ENCODE assay signal across 8 cellular contexts in the genomic region with DNA sequence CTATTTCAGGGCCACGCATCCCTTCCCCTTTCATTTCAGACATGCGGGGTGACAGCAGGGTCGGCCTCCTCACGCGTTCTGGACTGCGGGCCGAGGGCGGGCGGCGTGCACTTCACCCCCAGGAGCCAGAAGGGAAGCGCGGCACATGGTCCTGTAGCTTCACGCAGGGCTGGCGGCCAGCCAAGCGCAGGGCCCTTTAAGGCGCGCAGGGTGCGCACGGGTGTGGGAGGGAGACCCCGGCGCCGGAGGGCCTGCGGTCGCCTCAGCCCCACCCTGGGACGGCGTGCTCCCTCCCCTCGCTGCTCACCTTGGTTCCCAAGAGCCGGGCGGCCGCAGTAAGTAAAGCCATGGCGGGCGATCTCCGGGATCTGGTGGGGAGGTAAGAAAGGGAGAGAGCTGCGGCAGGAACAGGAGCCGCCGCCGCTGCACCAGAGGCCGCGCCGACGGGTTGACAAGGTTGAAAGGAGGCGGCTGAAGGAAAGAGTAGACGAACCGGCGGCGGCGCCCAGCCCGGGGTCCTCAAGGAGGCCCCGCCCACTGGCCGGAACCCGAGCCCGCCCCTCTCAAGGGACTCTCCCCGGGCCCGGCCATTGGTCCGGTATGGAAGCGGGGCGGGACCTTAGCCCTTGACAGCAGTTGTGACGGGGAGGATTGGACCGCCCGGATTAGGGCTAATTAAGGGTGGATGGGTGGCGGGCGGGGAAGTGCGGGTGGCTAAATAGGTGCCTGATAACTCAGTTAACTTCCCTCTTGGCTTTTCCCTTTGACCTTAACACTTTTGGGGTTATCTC. TPM values are rescaled to one million over a fixed set of nuclear protein-coding genes. Genes with fewer than 3 reads are reported as not detected.
DNase-seq lines count a peak whose midpoint lies in the region; ATAC-seq, FAIRE-seq and TF ChIP-seq lines count a peak whose summit lies in the region.

CS (minus strand) TSS at position 478 of the 791 bp plus-strand sequence; CDS start at position 349, 129 bp downstream.

- H3K4me3 ChIP-seq in WERI-Rb-1 (ENCODE audit: low read depth, low read length) (peak within 1 kb of the TSS; percentile 71), mammary epithelial cell (replicated peaks in 1 of 3; ENCODE audit: insufficient read depth in 1 of 3, low read depth in 2 of 3, low read length in 3 of 3) (peak within 1 kb of the TSS; percentile 82 to 99 (median 93)), iPS-20b (ENCODE audit: low read length) (peak within 1 kb of the TSS; percentile 94), small intestine (ENCODE audit: low read depth in 1 of 2, low read length in 2 of 2) (peak within 1 kb of the TSS; percentile 80 to 97)

- WGBS in mammary epithelial cell (ENCODE audit: low coverage, missing lambda C conversion rate) = 4% methylated on average over 31 of the region's 63 CpGs
- WGBS in small intestine, 3 donors = 0% methylated on average over 59 to 63 of the region's 63 CpGs

- H3K27ac ChIP-seq in WERI-Rb-1 (peak within 1 kb of the TSS; percentile 86), mammary epithelial cell (ENCODE audit: insufficient read depth, low read depth, low read length) (peak within 1 kb of the TSS; percentile 88), iPS-20b (ENCODE audit: low read length) (peak within 1 kb of the TSS; percentile 79), small intestine (ENCODE audit: low read depth in 1 of 2, low read length in 1 of 2) (peak within 1 kb of the TSS; percentile 95 to 98)

- TF ChIP-seq CTCF in WERI-Rb-1 (IDR thresholded peaks at IDR 0.05; ENCODE audit: low read depth, low read length) = no peak
- no peak for TF ChIP-seq CTCF in mammary epithelial cell (conservative IDR thresholded peaks at IDR 0.05 in 1 of 2, IDR thresholded peaks at IDR 0.05 in 1 of 2; ENCODE audit: extremely low read depth in 1 of 2, insufficient read depth in 1 of 2, low read depth in 1 of 2, low read length in 2 of 2)

- DNase-seq in ACHN (peak; percentile 100), NCI-H2227 (lab: John Stamatoyannopoulos, UW; ENCODE audit: unreplicated experiment) (peak; percentile 97), WERI-Rb-1 (peak; percentile 99), mammary epithelial cell (peak; percentile 98), small intestine (peak; percentile 100)

- CTCF ChIA-PET in mammary epithelial cell (lab: Charles Lee; ENCODE audit: low non-redundant PET) = interaction anchor here (0.7 to 0.8 kb wide), 2 partner anchors 9 to 108 kb away, joined by 4 read pairs; no protein-coding TSS in a partner anchor

- peak; percentile 82 for ATAC-seq in GM18873 (IDR thresholded peaks at IDR 0.05; ENCODE audit: low FRiP score, unreplicated experiment)
- peak; percentile 92 for ATAC-seq in HG03139 (IDR thresholded peaks at IDR 0.05; ENCODE audit: unreplicated experiment)

- FAIRE-seq in small intestine (lab: Jason Lieb, UNC) = no peak

- H3K27me3 ChIP-seq in WERI-Rb-1 (ENCODE audit: insufficient read depth, low read depth, severe bottlenecking) = no peaks in the 10 kb centered on the region
- no peaks in the 10 kb centered on the region for H3K27me3 ChIP-seq in mammary epithelial cell (ENCODE audit: insufficient read depth, low read length)
- H3K27me3 ChIP-seq in iPS-20b (ENCODE audit: insufficient read depth, low read length) = no peaks in the 10 kb centered on the region
- H3K27me3 ChIP-seq in small intestine (ENCODE audit: control insufficient read depth in 2 of 2, insufficient read depth in 2 of 2, low read length in 2 of 2) = no peaks in the 10 kb centered on the region

- in situ Hi-C loops in ACHN (cut with HindIII; ENCODE audit: low pct_ligation_motif_present, low pct_unique_long_range_greater_than_20kb, low sequenced_read_pairs) = no loop called here
- in situ Hi-C loops in mammary epithelial cell (cut with MboI; ENCODE audit: low sequenced_read_pairs in 2 of 2) = no loop called here

- H3K9ac ChIP-seq in mammary epithelial cell (ENCODE audit: insufficient read depth, low read length) (peak within 1 kb of the TSS; percentile 91), iPS-20b (ENCODE audit: low read depth, low read length) (peak within 1 kb of the TSS; percentile 89)

- intact Hi-C loops in mammary epithelial cell (cut with micrococcal nuclease) = loop anchor here (1.0 kb wide), 3 partner anchors 9 to 34 kb away; partner anchors contain the start of genes CNPY2 and COQ10A

- peak within 1 kb of the TSS; percentile 83 for H3K4me2 ChIP-seq in mammary epithelial cell (ENCODE audit: insufficient read depth, low read depth, low read length)

- peaks cover 63% of the 10 kb centered on the region for H3K79me2 ChIP-seq in mammary epithelial cell (ENCODE audit: insufficient read depth, low read length)

- peaks cover 47% of the 10 kb centered on the region for H3K36me3 ChIP-seq in WERI-Rb-1
- peaks cover 6% of the 10 kb centered on the region for H3K36me3 ChIP-seq in mammary epithelial cell (ENCODE audit: insufficient read depth, low read length)
- H3K36me3 ChIP-seq in iPS-20b (ENCODE audit: insufficient read depth, low read depth, low read length) = peaks cover 35% of the 10 kb centered on the region
- peaks cover 0 to 6% of the 10 kb centered on the region in 2 donors for H3K36me3 ChIP-seq in small intestine (ENCODE audit: control insufficient read depth in 2 of 2, insufficient read depth in 2 of 2, low read length in 2 of 2)

- BruUV-seq in mammary epithelial cell (replicated peaks; lab: Mats Ljungman, UMichigan) = no TSS peak

- no peaks in the 10 kb centered on the region for H4K20me1 ChIP-seq in mammary epithelial cell (ENCODE audit: insufficient read depth, low read length)

- H3K9me3 ChIP-seq in WERI-Rb-1 (ENCODE audit: severe bottlenecking) = no peaks in the 10 kb centered on the region
- H3K9me3 ChIP-seq in mammary epithelial cell (replicated peaks; ENCODE audit: insufficient read depth, low read length) = no peaks in the 10 kb centered on the region
- no peaks in the 10 kb centered on the region for H3K9me3 ChIP-seq in iPS-20b (ENCODE audit: insufficient read depth, low read depth, low read length)
- no peaks in the 10 kb centered on the region for H3K9me3 ChIP-seq in small intestine (ENCODE audit: control insufficient read depth, low read depth)

- peak within 1 kb of the TSS; percentile 89 for H2AFZ ChIP-seq in mammary epithelial cell (ENCODE audit: low read depth, low read length)

- dilution Hi-C loops in mammary epithelial cell (cut with HindIII; ENCODE audit: low sequenced_read_pairs) = no loop called here

- H3K4me1 ChIP-seq in mammary epithelial cell (ENCODE audit: insufficient read depth, low read length) = peaks cover 13% of the 10 kb centered on the region
- H3K4me1 ChIP-seq in iPS-20b (ENCODE audit: insufficient read depth, low read length) = no peaks in the 10 kb centered on the region
- H3K4me1 ChIP-seq in small intestine (ENCODE audit: control insufficient read depth in 2 of 2, insufficient read depth in 1 of 2, low read depth in 1 of 2, low read length in 1 of 2) = peaks cover 2 to 14% of the 10 kb centered on the region in 2 donors

RNA-seq across cellular contexts. Expression of gene CS, which starts in this region (rescaled TPM):
- total RNA-seq in mammary epithelial cell = 100 to 1,000 TPM in 1 of 2 donors, 10 to 100 TPM in 1; 81.4 to 169 TPM
- polyA plus RNA-seq in mammary epithelial cell = 134 TPM
- polyA minus RNA-seq in mammary epithelial cell = 445 TPM
- 100 to 1,000 TPM in 2 of 3 donors, 10 to 100 TPM in 1; 94.6 to 123 (median 112) TPM for polyA plus RNA-seq in small intestine

Comparison
In these comparisons a context has a peak if more than half of its experiments do, and no peak if none do; other contexts are left out.
1. Peak in every context shown above with its lines: DNase-seq, ATAC-seq, H3K4me3 ChIP-seq and H3K27ac ChIP-seq.